23 cellular contexts compared by ENCODE assay signal in genomic region chr6:149400050-149400449, GRCh38. TPM values are rescaled to one million over a fixed set of nuclear protein-coding genes. Genes with fewer than 3 reads are reported as not detected.
A peak's percentile ranks its signal among the peaks of the same experiment; 100 is the strongest.
DNase-seq lines count a peak whose midpoint lies in the region; ATAC-seq and FAIRE-seq lines count a peak whose summit lies in the region.
"Had no signal": no experiment of that assay in that cellular context is flagged by ENCODE, and none has a peak within 500 bp of the region (broad histone marks: within the 10 kb centered on the region; RNA-seq: fewer than 3 reads in every experiment).

Gene SUMO4, plus strand, starts transcription at chr6:149400262. Its CDS starts 130 bp downstream, at chr6:149400392.

- no peak for DNase-seq in activated T-cell treated with anti-CD3 and anti-CD28 coated beads, Interleukin-2, amount 50 U/mL, for 24 hours
- no peak for DNase-seq in activated T-cell treated with anti-CD3 and anti-CD28 coated beads, Interleukin-2, amount 50 U/mL, for 48 hours
- DNase-seq in NCI-H69 (lab: John Stamatoyannopoulos, UW) = peak; percentile 5
- DNase-seq in activated T-helper 1 cell treated with anti-CD3 and anti-CD28 coated beads, Interleukin-12 subunit alpha, Interleukin-12 subunit beta, Interleukin-2, Interleukin-4 antibody, amounts not matched to agents 30 ng/mL and 10 ng/mL and 1 ng/mL, durations not matched to agents 14 hours and 24 hours and 36 hours (ENCODE audit: low spot score) = no peak
- DNase-seq in small intestine = no peak
- DNase-seq in left lobe of liver (ENCODE audit: low spot score) = no peak
- DNase-seq: Calu3; CD8-positive, alpha-beta memory T cell; DMS153; HCEC 1CT; IMR-90; NCI-H1105; NCI-H146; NCI-H2029; NCI-H2227 treated with DMSO at 0.1 percent for 48 hours; NCI-H510A; NCI-H748 treated with DMSO at 0.1 percent for 48 hours had no signal

- FAIRE-seq in small intestine (lab: Jason Lieb, UNC) = no peak
- FAIRE-seq: A204.1, GM12891 had no signal

- no peaks in the 10 kb centered on the region for H3K27me3 Mint-ChIP-seq in activated T-cell treated with anti-CD3 and anti-CD28 coated beads, Interleukin-2, amount 50 U/mL, for 24 hours
- no peaks in the 10 kb centered on the region for H3K27me3 Mint-ChIP-seq in activated T-helper 1 cell treated with anti-CD3 and anti-CD28 coated beads, Interleukin-12 subunit alpha, Interleukin-12 subunit beta, Interleukin-2, Interleukin-4 antibody, amounts not matched to agents 30 ng/mL and 10 ng/mL and 1 ng/mL, durations not matched to agents 14 hours and 24 hours and 36 hours (ENCODE audit: insufficient read depth)
- H3K27me3 Mint-ChIP-seq: CD8-positive, alpha-beta memory T cell had no signal

- H3K27me3 ChIP-seq in mononuclear cell (ENCODE audit: insufficient read depth, low read length) (no peaks in the 10 kb centered on the region), small intestine (ENCODE audit: control insufficient read depth in 2 of 2, insufficient read depth in 2 of 2, low read length in 2 of 2) (no peaks in the 10 kb centered on the region)

- H3K4me1 Mint-ChIP-seq in activated T-cell treated with anti-CD3 and anti-CD28 coated beads, Interleukin-2, amount 50 U/mL, for 24 hours (ENCODE audit: low read depth) = peaks cover 35% of the 10 kb centered on the region
- H3K4me1 Mint-ChIP-seq in activated T-helper 1 cell treated with anti-CD3 and anti-CD28 coated beads, Interleukin-12 subunit alpha, Interleukin-12 subunit beta, Interleukin-2, Interleukin-4 antibody, amounts not matched to agents 30 ng/mL and 10 ng/mL and 1 ng/mL, durations not matched to agents 14 hours and 24 hours and 36 hours (ENCODE audit: low read depth) = peaks cover 72% of the 10 kb centered on the region

- ATAC-seq in left lobe of liver (no peak), HG03432 (IDR thresholded peaks at IDR 0.05; ENCODE audit: unreplicated experiment) (no peak)

- H3K36me3 Mint-ChIP-seq in activated T-cell treated with anti-CD3 and anti-CD28 coated beads, Interleukin-2, amount 50 U/mL, for 24 hours (ENCODE audit: low read depth) = peaks cover 94% of the 10 kb centered on the region
- H3K36me3 Mint-ChIP-seq in activated T-helper 1 cell treated with anti-CD3 and anti-CD28 coated beads, Interleukin-12 subunit alpha, Interleukin-12 subunit beta, Interleukin-2, Interleukin-4 antibody, amounts not matched to agents 30 ng/mL and 10 ng/mL and 1 ng/mL, durations not matched to agents 14 hours and 24 hours and 36 hours (ENCODE audit: low read depth) = peaks cover 69% of the 10 kb centered on the region

- H3K4me3 Mint-ChIP-seq in activated T-cell treated with anti-CD3 and anti-CD28 coated beads, Interleukin-2, amount 50 U/mL, for 24 hours = no peak within 1 kb of the TSS
- no peak within 1 kb of the TSS for H3K4me3 Mint-ChIP-seq in activated T-helper 1 cell treated with anti-CD3 and anti-CD28 coated beads, Interleukin-12 subunit alpha, Interleukin-12 subunit beta, Interleukin-2, Interleukin-4 antibody, amounts not matched to agents 30 ng/mL and 10 ng/mL and 1 ng/mL, durations not matched to agents 14 hours and 24 hours and 36 hours
- H3K4me3 Mint-ChIP-seq: CD8-positive, alpha-beta memory T cell had no signal

- H3K36me3 ChIP-seq in small intestine (ENCODE audit: control insufficient read depth in 2 of 2, insufficient read depth in 2 of 2, low read length in 2 of 2) = peaks cover 4 to 6% of the 10 kb centered on the region in 2 donors

- intact Hi-C loops in activated T-helper 1 cell treated with anti-CD3 and anti-CD28 coated beads, Interleukin-12 subunit alpha, Interleukin-12 subunit beta, Interleukin-2, Interleukin-4 antibody, amounts not matched to agents 30 ng/mL and 10 ng/mL and 1 ng/mL, durations not matched to agents 14 hours and 24 hours and 36 hours (cut with micrococcal nuclease) = no loop called here

- H3K9me3 ChIP-seq in mononuclear cell (ENCODE audit: low read depth, low read length) (no peaks in the 10 kb centered on the region), small intestine (ENCODE audit: control insufficient read depth, low read depth) (no peaks in the 10 kb centered on the region)

- H3K27ac Mint-ChIP-seq in activated T-cell treated with anti-CD3 and anti-CD28 coated beads, Interleukin-2, amount 50 U/mL, for 24 hours = peak within 1 kb of the TSS; percentile 35
- H3K27ac Mint-ChIP-seq in activated T-helper 1 cell treated with anti-CD3 and anti-CD28 coated beads, Interleukin-12 subunit alpha, Interleukin-12 subunit beta, Interleukin-2, Interleukin-4 antibody, amounts not matched to agents 30 ng/mL and 10 ng/mL and 1 ng/mL, durations not matched to agents 14 hours and 24 hours and 36 hours = peak within 1 kb of the TSS; percentile 40

- no peaks in the 10 kb centered on the region for H3K9me3 Mint-ChIP-seq in activated T-cell treated with anti-CD3 and anti-CD28 coated beads, Interleukin-2, amount 50 U/mL, for 24 hours
- no peaks in the 10 kb centered on the region for H3K9me3 Mint-ChIP-seq in activated T-helper 1 cell treated with anti-CD3 and anti-CD28 coated beads, Interleukin-12 subunit alpha, Interleukin-12 subunit beta, Interleukin-2, Interleukin-4 antibody, amounts not matched to agents 30 ng/mL and 10 ng/mL and 1 ng/mL, durations not matched to agents 14 hours and 24 hours and 36 hours
- H3K9me3 Mint-ChIP-seq: CD8-positive, alpha-beta memory T cell had no signal

- H3K4me1 ChIP-seq in mononuclear cell (ENCODE audit: insufficient read depth, low read length) = no peaks in the 10 kb centered on the region
- H3K4me1 ChIP-seq in small intestine (ENCODE audit: control insufficient read depth in 2 of 2, insufficient read depth in 1 of 2, low read depth in 1 of 2, low read length in 1 of 2) = no peaks in the 10 kb centered on the region

- H3K4me3 ChIP-seq in mononuclear cell (ENCODE audit: low read length) = no peak within 1 kb of the TSS
- H3K4me3 ChIP-seq in small intestine (ENCODE audit: low read depth in 1 of 2, low read length in 2 of 2) = no peak within 1 kb of the TSS

- WGBS in small intestine, 3 donors = 96 to 99% (median 97%) methylated on average over 11 of the region's 11 CpGs

- no peak within 1 kb of the TSS for H3K27ac ChIP-seq in small intestine (ENCODE audit: low read depth in 1 of 2, low read length in 1 of 2)
- H3K27ac ChIP-seq: C4-2B had no signal

RNA-seq across cellular contexts. Expression of gene SUMO4, which starts in this region (rescaled TPM):
- 11.6 and 12.0 TPM in 2 replicates for total RNA-seq in activated T-helper 1 cell treated with anti-CD3 and anti-CD28 coated beads, Interleukin-12 subunit alpha, Interleukin-12 subunit beta, Interleukin-2, Interleukin-4 antibody, amounts not matched to agents 30 ng/mL and 10 ng/mL and 1 ng/mL, durations not matched to agents 14 hours and 24 hours and 36 hours
- total RNA-seq in mononuclear cell = 16.9 TPM
- polyA plus RNA-seq in small intestine = not detected
- 1.1 TPM for total RNA-seq in left lobe of liver
- total RNA-seq: G401 had no signal
- polyA plus RNA-seq: IMR-90 had no signal
